ENCODE assay signal across 24 cellular contexts in genomic region chr7:53431901-53432300, GRCh38.
DNase-seq lines count a peak whose midpoint lies in the region; ATAC-seq, FAIRE-seq and TF ChIP-seq lines count a peak whose summit lies in the region.
"Had no signal": no experiment of that assay in that cellular context is flagged by ENCODE, and none has a peak within 500 bp of the region (broad histone marks: within the 10 kb centered on the region; RNA-seq: fewer than 3 reads in every experiment).

No MANE protein-coding gene starts in this region.

- H3K27ac ChIP-seq in CD8-positive, alpha-beta memory T cell (ENCODE audit: low read depth, low read length), result no peak overlapping the region
- H3K27ac ChIP-seq: A549; BLaER1 treated with 17β-estradiol and CSF1 and Interleukin-3, amounts not matched to agents 10 nM and 100 nM had no signal

- H3K27ac Mint-ChIP-seq in CD8-positive, alpha-beta memory T cell, result no peak overlapping the region
- H3K27ac Mint-ChIP-seq in activated T-cell treated with anti-CD3 and anti-CD28 coated beads, Interleukin-2, amount 50 U/mL, for 24 hours, result no peak overlapping the region
- H3K27ac Mint-ChIP-seq in stimulated activated naive B cell treated with anti-CD40 and anti-IgM and Interleukin-4, amounts not matched to agents 10 μg/mL and 1 μg/mL and 100 μg/mL, for 72 hours, result no peak overlapping the region
- H3K27ac Mint-ChIP-seq: CD14-positive monocyte; CD4-positive, alpha-beta T cell; HFFc6 had no signal

- peak; percentile 6 for DNase-seq in LHCN-M2 (ENCODE audit: low read depth)
- peak; percentile 13 for DNase-seq in bronchial epithelial cell (ENCODE audit: low read depth)
- peak; percentile 12 for DNase-seq in kidney glomerular epithelial cell (lab: John Stamatoyannopoulos, UW)
- no peak for DNase-seq in CD8-positive, alpha-beta memory T cell
- no peak for DNase-seq in hepatic stellate cell (ENCODE audit: low spot score)
- DNase-seq in activated T-cell treated with anti-CD3 and anti-CD28 coated beads, Interleukin-2, amount 50 U/mL, for 24 hours, result no peak
- no peak for DNase-seq in stimulated activated naive B cell treated with anti-CD40 and anti-IgM and Interleukin-4, amounts not matched to agents 10 μg/mL and 1 μg/mL and 100 μg/mL, for 72 hours
- DNase-seq: 8988T; ACHN; AML-193; BE2C; Calu3; CD4-positive, alpha-beta T cell; COR-L47; DMS153; DND-41; GOT3; HFFc6 had no signal

- POLR2A ChIA-PET in CD8-positive, alpha-beta memory T cell (lab: Charles Lee), result no interaction called here

- H3K4me1 ChIP-seq in CD8-positive, alpha-beta memory T cell (ENCODE audit: insufficient read depth, low read length), result no peaks in the 10 kb centered on the region
- H3K4me1 ChIP-seq: A549, BE2C, HAP-1 had no signal

- H3K4me3 Mint-ChIP-seq in CD8-positive, alpha-beta memory T cell, result no peak overlapping the region
- no peak overlapping the region for H3K4me3 Mint-ChIP-seq in activated T-cell treated with anti-CD3 and anti-CD28 coated beads, Interleukin-2, amount 50 U/mL, for 24 hours
- no peak overlapping the region for H3K4me3 Mint-ChIP-seq in stimulated activated naive B cell treated with anti-CD40 and anti-IgM and Interleukin-4, amounts not matched to agents 10 μg/mL and 1 μg/mL and 100 μg/mL, for 72 hours
- H3K4me3 Mint-ChIP-seq: CD14-positive monocyte; CD4-positive, alpha-beta T cell; HFFc6 had no signal

- H3K36me3 ChIP-seq in bronchial epithelial cell (ENCODE audit: control insufficient read depth, insufficient read depth, low read length), result no peaks in the 10 kb centered on the region
- no peaks in the 10 kb centered on the region for H3K36me3 ChIP-seq in CD8-positive, alpha-beta memory T cell (ENCODE audit: insufficient read depth, low read length)
- H3K36me3 ChIP-seq: BE2C; BLaER1 treated with 17β-estradiol and CSF1 and Interleukin-3, amounts not matched to agents 10 nM and 100 nM; HAP-1 had no signal

- no peaks in the 10 kb centered on the region for H3K36me3 Mint-ChIP-seq in CD8-positive, alpha-beta memory T cell
- H3K36me3 Mint-ChIP-seq in activated T-cell treated with anti-CD3 and anti-CD28 coated beads, Interleukin-2, amount 50 U/mL, for 24 hours (ENCODE audit: low read depth), result no peaks in the 10 kb centered on the region
- no peaks in the 10 kb centered on the region for H3K36me3 Mint-ChIP-seq in stimulated activated naive B cell treated with anti-CD40 and anti-IgM and Interleukin-4, amounts not matched to agents 10 μg/mL and 1 μg/mL and 100 μg/mL, for 72 hours
- H3K36me3 Mint-ChIP-seq: CD14-positive monocyte had no signal

- H3K9me3 ChIP-seq in CD8-positive, alpha-beta memory T cell (ENCODE audit: low read length), result no peaks in the 10 kb centered on the region
- H3K9me3 ChIP-seq: A549; BE2C; BLaER1 treated with 17β-estradiol and CSF1 and Interleukin-3, amounts not matched to agents 10 nM and 100 nM; HAP-1 had no signal

- no peaks in the 10 kb centered on the region for H3K4me1 Mint-ChIP-seq in CD8-positive, alpha-beta memory T cell
- no peaks in the 10 kb centered on the region for H3K4me1 Mint-ChIP-seq in activated T-cell treated with anti-CD3 and anti-CD28 coated beads, Interleukin-2, amount 50 U/mL, for 24 hours (ENCODE audit: low read depth)
- no peaks in the 10 kb centered on the region for H3K4me1 Mint-ChIP-seq in stimulated activated naive B cell treated with anti-CD40 and anti-IgM and Interleukin-4, amounts not matched to agents 10 μg/mL and 1 μg/mL and 100 μg/mL, for 72 hours
- H3K4me1 Mint-ChIP-seq: CD14-positive monocyte had no signal

- ATAC-seq in stimulated activated naive B cell treated with anti-CD40 and anti-IgM and Interleukin-4, amounts not matched to agents 10 μg/mL and 1 μg/mL and 100 μg/mL, for 72 hours (replicated peaks), result no peak
- ATAC-seq: A549 had no signal

- FAIRE-seq in bronchial epithelial cell (lab: Jason Lieb, UNC), result no peak
- FAIRE-seq: A549, GM12892, H54 had no signal

- peaks cover 6 to 20% (median 10%) of the 10 kb centered on the region in 5 donors for H3K9me3 Mint-ChIP-seq in CD8-positive, alpha-beta memory T cell
- peaks cover 7% of the 10 kb centered on the region for H3K9me3 Mint-ChIP-seq in activated T-cell treated with anti-CD3 and anti-CD28 coated beads, Interleukin-2, amount 50 U/mL, for 24 hours
- peaks cover 2 to 5% of the 10 kb centered on the region in 2 donors for H3K9me3 Mint-ChIP-seq in stimulated activated naive B cell treated with anti-CD40 and anti-IgM and Interleukin-4, amounts not matched to agents 10 μg/mL and 1 μg/mL and 100 μg/mL, for 72 hours

- no peaks in the 10 kb centered on the region for H3K27me3 Mint-ChIP-seq in CD8-positive, alpha-beta memory T cell
- no peaks in the 10 kb centered on the region for H3K27me3 Mint-ChIP-seq in activated T-cell treated with anti-CD3 and anti-CD28 coated beads, Interleukin-2, amount 50 U/mL, for 24 hours
- no peaks in the 10 kb centered on the region for H3K27me3 Mint-ChIP-seq in stimulated activated naive B cell treated with anti-CD40 and anti-IgM and Interleukin-4, amounts not matched to agents 10 μg/mL and 1 μg/mL and 100 μg/mL, for 72 hours
- H3K27me3 Mint-ChIP-seq: CD4-positive, alpha-beta T cell had no signal

- no peak overlapping the region for H3K4me3 ChIP-seq in bronchial epithelial cell (ENCODE audit: low read depth, low read length)
- no peak overlapping the region for H3K4me3 ChIP-seq in CD8-positive, alpha-beta memory T cell (ENCODE audit: low read length)
- H3K4me3 ChIP-seq: A549; BLaER1 treated with 17β-estradiol and CSF1 and Interleukin-3, amounts not matched to agents 10 nM and 100 nM; HAP-1 had no signal

- no peak for TF ChIP-seq CTCF in bronchial epithelial cell (IDR thresholded peaks at IDR 0.05; ENCODE audit: insufficient read depth, low read length, severe bottlenecking)

- CTCF ChIA-PET in CD8-positive, alpha-beta memory T cell (lab: Charles Lee), result no interaction called here

- no peaks in the 10 kb centered on the region for H3K27me3 ChIP-seq in bronchial epithelial cell (ENCODE audit: control insufficient read depth, insufficient read depth, low read length)
- no peaks in the 10 kb centered on the region for H3K27me3 ChIP-seq in CD8-positive, alpha-beta memory T cell (ENCODE audit: insufficient read depth, low read length, poor library complexity, severe bottlenecking)
- H3K27me3 ChIP-seq: BE2C; BLaER1 treated with 17β-estradiol and CSF1 and Interleukin-3, amounts not matched to agents 10 nM and 100 nM had no signal

Comparison
In these comparisons a context has a peak if more than half of its experiments do, and no peak if none do; other contexts are left out.
1. DNase-seq: peak in LHCN-M2 (single experiment), bronchial epithelial cell (single experiment) and kidney glomerular epithelial cell (single experiment); none in CD8-positive, alpha-beta memory T cell (0 of 5), hepatic stellate cell (single experiment), activated T-cell treated with anti-CD3 and anti-CD28 coated beads, Interleukin-2, amount 50 U/mL, for 24 hours (single experiment) and stimulated activated naive B cell treated with anti-CD40 and anti-IgM and Interleukin-4, amounts not matched to agents 10 μg/mL and 1 μg/mL and 100 μg/mL, for 72 hours (single experiment).